Comparison of ENCODE assay signal across 1 cellular context in genomic region chr17:38441429-38442061, GRCh38.
TF ChIP-seq lines count a peak whose summit lies in the region.

No MANE protein-coding gene starts in this region.

TF ChIP-seq in GM23338, 12 proteins besides CTCF, POLR2A, EP300 and RAD21 (continued from another document):
- no peak for TF ChIP-seq REST (IDR thresholded peaks at IDR 0.05; ENCODE audit: unreplicated experiment)
- TF ChIP-seq CREB1 (CRISPR knock-in tag; IDR thresholded peaks at IDR 0.05; ENCODE audit: low read depth) = no peak
- TF ChIP-seq ZNF462 (CRISPR knock-in tag; IDR thresholded peaks at IDR 0.05) = no peak
TF ChIP-seq in GM23338: peak in this region for 0.
